21 cellular contexts compared by ENCODE assay signal in genomic region chr19:28934626-28935025, GRCh38.
"Had no signal": no experiment of that assay in that cellular context is flagged by ENCODE, and none has a peak within 500 bp of the region (broad histone marks: within the 10 kb centered on the region; RNA-seq: fewer than 3 reads in every experiment).

No MANE protein-coding gene starts in this region.

- H3K36me3 Mint-ChIP-seq: activated naive CD4-positive, alpha-beta T cell treated with anti-CD3 and anti-CD28 coated beads, Interleukin-2, amount 50 U/mL, for 72 hours; memory B cell; naive B cell had no signal

- DNase-seq: activated CD4-positive, alpha-beta T cell treated with anti-CD3 and anti-CD28 coated beads, Interleukin-2, amount 50 U/mL, for 4 hours; activated gamma-delta T cell; activated T-cell treated with anti-CD3 and anti-CD28 coated beads, Interleukin-2, amount 50 U/mL, for 72 hours; dermis blood vessel endothelial cell; effector memory CD8-positive, alpha-beta T cell; gastrocnemius medialis; heart left ventricle; kidney glomerular epithelial cell; left ventricle myocardium superior; naive B cell; stimulated activated CD4-positive, alpha-beta T cell treated with anti-CD3 and anti-CD28 coated beads, Interleukin-4, amount 100 ng/mL, for 1 hour; stomach; testis; upper lobe of left lung had no signal

- H3K36me3 ChIP-seq: cardiac muscle cell, gastrocnemius medialis, heart left ventricle, prostate gland, right atrium auricular region, stomach, upper lobe of left lung had no signal

- H3K27me3 ChIP-seq: cardiac muscle cell, gastrocnemius medialis, right atrium auricular region, testis, upper lobe of left lung had no signal

- H3K9me3 ChIP-seq: gastrocnemius medialis, heart left ventricle, prostate gland, right atrium auricular region, stomach, testis, upper lobe of left lung had no signal

- H3K4me1 Mint-ChIP-seq: memory B cell, naive B cell, neural crest cell had no signal

- H3K4me3 ChIP-seq: cardiac muscle cell, gastrocnemius medialis, heart left ventricle, prostate gland, right atrium auricular region, stomach, testis, upper lobe of left lung had no signal

- H3K27ac ChIP-seq: cardiac muscle cell, gastrocnemius medialis, heart left ventricle, prostate gland, right atrium auricular region, stomach, testis, upper lobe of left lung had no signal

- H3K4me3 Mint-ChIP-seq: activated T-cell treated with anti-CD3 and anti-CD28 coated beads, Interleukin-2, amount 50 U/mL, for 72 hours; effector memory CD8-positive, alpha-beta T cell; memory B cell; naive B cell; neural crest cell; T-helper 2 cell treated with Interferon-gamma antibody and Interleukin-4, amounts not matched to agents 5 μg/mL and 100 μg/mL, for 36 hours had no signal

- H3K27me3 Mint-ChIP-seq: memory B cell, naive B cell had no signal

- H3K4me1 ChIP-seq: gastrocnemius medialis, heart left ventricle, prostate gland, right atrium auricular region, stomach, testis, upper lobe of left lung had no signal

- ATAC-seq: activated naive CD4-positive, alpha-beta T cell treated with anti-CD3 and anti-CD28 coated beads, Interleukin-2, amount 50 U/mL, for 72 hours; activated T-cell treated with anti-CD3 and anti-CD28 coated beads, Interleukin-2, amount 50 U/mL, for 72 hours; effector memory CD8-positive, alpha-beta T cell; gastrocnemius medialis; heart left ventricle; left ventricle myocardium superior had no signal

- H3K27ac Mint-ChIP-seq: activated naive CD4-positive, alpha-beta T cell treated with anti-CD3 and anti-CD28 coated beads, Interleukin-2, amount 50 U/mL, for 72 hours; activated T-cell treated with anti-CD3 and anti-CD28 coated beads, Interleukin-2, amount 50 U/mL, for 72 hours; effector memory CD8-positive, alpha-beta T cell; memory B cell; T-helper 2 cell treated with Interferon-gamma antibody and Interleukin-4, amounts not matched to agents 5 μg/mL and 100 μg/mL, for 36 hours had no signal

- H3K9me3 Mint-ChIP-seq: T-helper 2 cell treated with Interferon-gamma antibody and Interleukin-4, amounts not matched to agents 5 μg/mL and 100 μg/mL, for 36 hours had no signal
